ENCODE assay signal across 13 cellular contexts in genomic region chr3:167749728-167750127, GRCh38.
"Had no signal": no experiment of that assay in that cellular context is flagged by ENCODE, and none has a peak within 500 bp of the region (broad histone marks: within the 10 kb centered on the region; RNA-seq: fewer than 3 reads in every experiment).

No MANE protein-coding gene starts in this region.

- DNase-seq: activated CD4-positive, alpha-beta T cell treated with anti-CD3 and anti-CD28 coated beads, Interleukin-2, amount 50 U/mL, for 4 hours; activated naive CD4-positive, alpha-beta T cell; activated T-cell treated with anti-CD3 and anti-CD28 coated beads for 4 hours; left cardiac atrium; midbrain; posterior cingulate gyrus; retina; stimulated activated CD4-positive, alpha-beta T cell treated with anti-CD3 and anti-CD28 coated beads, Interleukin-4, amount 100 ng/mL, for 1 hour; stimulated activated naive CD4-positive, alpha-beta T cell treated with Interleukin-2 at 50 U/mL for 16 hours; trophoblast cell had no signal

- H3K9me3 ChIP-seq: neutrophil, suprapubic skin had no signal

- H3K27me3 ChIP-seq: neutrophil, suprapubic skin had no signal

- H3K4me3 ChIP-seq: lung, suprapubic skin had no signal

- H3K36me3 ChIP-seq: neutrophil, suprapubic skin had no signal

- H3K27ac ChIP-seq: neutrophil, suprapubic skin had no signal
